ENCODE assay signal across 19 cellular contexts in genomic region chr17:72771734-72772133, GRCh38.
DNase-seq lines count a peak whose midpoint lies in the region; TF ChIP-seq lines count a peak whose summit lies in the region.
"Had no signal": no experiment of that assay in that cellular context is flagged by ENCODE, and none has a peak within 500 bp of the region (broad histone marks: within the 10 kb centered on the region; RNA-seq: fewer than 3 reads in every experiment).

No MANE protein-coding gene starts in this region.

- WGBS in endodermal cell (ENCODE audit: insufficient coverage in 1 of 2, insufficient read length in 1 of 2), 2 experiments, result 97 to 98% methylated on average over 3 of the region's 3 CpGs

- H3K9me3 Mint-ChIP-seq in endodermal cell, result peaks cover 31% of the 10 kb centered on the region
- H3K9me3 Mint-ChIP-seq in neural crest cell, result peaks cover 9% of the 10 kb centered on the region

- H3K36me3 Mint-ChIP-seq in endodermal cell (ENCODE audit: low read depth), result peaks cover 20% of the 10 kb centered on the region
- peaks cover 11% of the 10 kb centered on the region for H3K36me3 Mint-ChIP-seq in neural crest cell (ENCODE audit: low read depth)

- peaks cover 2% of the 10 kb centered on the region for H3K4me1 Mint-ChIP-seq in endodermal cell
- H3K4me1 Mint-ChIP-seq in neural crest cell, result no peaks in the 10 kb centered on the region

- TF ChIP-seq CTCF in endodermal cell (conservative IDR thresholded peaks at IDR 0.05) (peak; percentile 52), neural crest cell (conservative IDR thresholded peaks at IDR 0.05) (no peak)

- no peaks in the 10 kb centered on the region for H3K27me3 ChIP-seq in endodermal cell (ENCODE audit: control insufficient read depth, insufficient read depth, low read length, poor library complexity, severe bottlenecking)

- no peak overlapping the region for H3K9ac ChIP-seq in endodermal cell (ENCODE audit: extremely low read depth, low read length, poor library complexity, severe bottlenecking)
- H3K9ac ChIP-seq: KMS-11 had no signal

- H3K36me3 ChIP-seq in endodermal cell (ENCODE audit: control insufficient read depth, insufficient read depth, low read length), result no peaks in the 10 kb centered on the region

- no peak overlapping the region for H3K4me3 ChIP-seq in endodermal cell (ENCODE audit: low read length)
- H3K4me3 ChIP-seq: SK-N-MC had no signal

- DNase-seq in DMS 273 (lab: John Stamatoyannopoulos, UW; ENCODE audit: unreplicated experiment) (peak; percentile 51), DMS 273 treated with DMSO at 0.1 percent for 48 hours (lab: John Stamatoyannopoulos, UW) (no peak), NCI-H69 (lab: John Stamatoyannopoulos, UW) (peak; percentile 60), endodermal cell (no peak), neural crest cell (ENCODE audit: low read depth, low spot score) (no peak), NCI-H187 treated with DMSO at 0.1 percent for 48 hours (lab: John Stamatoyannopoulos, UW) (no peak), kidney tubule cell (ENCODE audit: low spot score) (no peak), NCI-H510A (lab: John Stamatoyannopoulos, UW) (no peak)
- DNase-seq: GF-D8, GOT3, HFFc6, NCI-H1417, NCI-H187, NCI-H446, SHP77 had no signal

- H3K4me1 ChIP-seq in endodermal cell (ENCODE audit: control insufficient read depth, insufficient read depth, low read length), result no peaks in the 10 kb centered on the region

- peaks cover 11% of the 10 kb centered on the region for H3K27me3 Mint-ChIP-seq in endodermal cell (ENCODE audit: insufficient read depth)
- H3K27me3 Mint-ChIP-seq in neural crest cell (ENCODE audit: low read depth), result no peaks in the 10 kb centered on the region
- H3K27me3 Mint-ChIP-seq: B cell had no signal

- H3K4me3 Mint-ChIP-seq in endodermal cell (no peak overlapping the region), neural crest cell (no peak overlapping the region)
- H3K4me3 Mint-ChIP-seq: B cell, HFFc6 had no signal

- no peak overlapping the region for H3K27ac Mint-ChIP-seq in endodermal cell
- H3K27ac Mint-ChIP-seq in neural crest cell (ENCODE audit: unreplicated experiment), result peak overlapping the region; percentile 13
- H3K27ac Mint-ChIP-seq: B cell, HFFc6 had no signal

- peaks cover 21% of the 10 kb centered on the region for H3K9me3 ChIP-seq in endodermal cell (ENCODE audit: control insufficient read depth, low read length)

- no peak overlapping the region for H3K27ac ChIP-seq in endodermal cell (ENCODE audit: low read depth, low read length)
- H3K27ac ChIP-seq: 22Rv1, KMS-11, SK-N-MC had no signal

Comparison
In these comparisons a context has a peak if more than half of its experiments do, and no peak if none do; other contexts are left out.
1. DNase-seq: peak in DMS 273 (single experiment) and NCI-H69 (single experiment); none in DMS 273 treated with DMSO at 0.1 percent for 48 hours (single experiment), endodermal cell (single experiment), neural crest cell (single experiment), NCI-H187 treated with DMSO at 0.1 percent for 48 hours (single experiment), kidney tubule cell (single experiment) and NCI-H510A (single experiment).